1 cellular context compared by ENCODE assay signal in genomic region chr11:93663021-93663420, GRCh38.
TF ChIP-seq lines count a peak whose summit lies in the region.

No MANE protein-coding gene starts in this region.

TF ChIP-seq in HCT116, 20 proteins besides CTCF, POLR2A, EP300 and RAD21:
- TF ChIP-seq ELF1 (IDR thresholded peaks at IDR 0.05; ENCODE audit: borderline replicate concordance, low read depth): no peak
- no peak for TF ChIP-seq EZH2 (IDR thresholded peaks at IDR 0.05)
- TF ChIP-seq CEBPB (IDR thresholded peaks at IDR 0.05; ENCODE audit: low read depth): no peak
- TF ChIP-seq YY1 (IDR thresholded peaks at IDR 0.05; ENCODE audit: extremely low read depth, insufficient replicate concordance, low read depth, low read length): no peak
- TF ChIP-seq SP1 (IDR thresholded peaks at IDR 0.05; ENCODE audit: low read depth): no peak
- TF ChIP-seq SIN3A (IDR thresholded peaks at IDR 0.05; ENCODE audit: low read depth): no peak
- TF ChIP-seq CBX3 (IDR thresholded peaks at IDR 0.05; ENCODE audit: low read depth): no peak
- no peak for TF ChIP-seq FOSL1 (IDR thresholded peaks at IDR 0.05; ENCODE audit: low read depth)
- TF ChIP-seq, protein P1, sequence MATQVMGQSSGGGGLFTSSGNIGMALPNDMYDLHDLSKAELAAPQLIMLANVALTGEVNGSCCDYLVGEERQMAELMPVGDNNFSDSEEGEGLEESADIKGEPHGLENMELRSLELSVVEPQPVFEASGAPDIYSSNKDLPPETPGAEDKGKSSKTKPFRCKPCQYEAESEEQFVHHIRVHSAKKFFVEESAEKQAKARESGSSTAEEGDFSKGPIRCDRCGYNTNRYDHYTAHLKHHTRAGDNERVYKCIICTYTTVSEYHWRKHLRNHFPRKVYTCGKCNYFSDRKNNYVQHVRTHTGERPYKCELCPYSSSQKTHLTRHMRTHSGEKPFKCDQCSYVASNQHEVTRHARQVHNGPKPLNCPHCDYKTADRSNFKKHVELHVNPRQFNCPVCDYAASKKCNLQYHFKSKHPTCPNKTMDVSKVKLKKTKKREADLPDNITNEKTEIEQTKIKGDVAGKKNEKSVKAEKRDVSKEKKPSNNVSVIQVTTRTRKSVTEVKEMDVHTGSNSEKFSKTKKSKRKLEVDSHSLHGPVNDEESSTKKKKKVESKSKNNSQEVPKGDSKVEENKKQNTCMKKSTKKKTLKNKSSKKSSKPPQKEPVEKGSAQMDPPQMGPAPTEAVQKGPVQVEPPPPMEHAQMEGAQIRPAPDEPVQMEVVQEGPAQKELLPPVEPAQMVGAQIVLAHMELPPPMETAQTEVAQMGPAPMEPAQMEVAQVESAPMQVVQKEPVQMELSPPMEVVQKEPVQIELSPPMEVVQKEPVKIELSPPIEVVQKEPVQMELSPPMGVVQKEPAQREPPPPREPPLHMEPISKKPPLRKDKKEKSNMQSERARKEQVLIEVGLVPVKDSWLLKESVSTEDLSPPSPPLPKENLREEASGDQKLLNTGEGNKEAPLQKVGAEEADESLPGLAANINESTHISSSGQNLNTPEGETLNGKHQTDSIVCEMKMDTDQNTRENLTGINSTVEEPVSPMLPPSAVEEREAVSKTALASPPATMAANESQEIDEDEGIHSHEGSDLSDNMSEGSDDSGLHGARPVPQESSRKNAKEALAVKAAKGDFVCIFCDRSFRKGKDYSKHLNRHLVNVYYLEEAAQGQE (IDR thresholded peaks at IDR 0.05; ENCODE audit: low read depth): no peak
- no peak for TF ChIP-seq SRF (IDR thresholded peaks at IDR 0.05; ENCODE audit: low read depth)
- no peak for TF ChIP-seq ZNF274 (IDR thresholded peaks at IDR 0.05; ENCODE audit: low read depth, low read length)
